Comparison of ENCODE assay signal across 1 cellular context in the genomic region with DNA sequence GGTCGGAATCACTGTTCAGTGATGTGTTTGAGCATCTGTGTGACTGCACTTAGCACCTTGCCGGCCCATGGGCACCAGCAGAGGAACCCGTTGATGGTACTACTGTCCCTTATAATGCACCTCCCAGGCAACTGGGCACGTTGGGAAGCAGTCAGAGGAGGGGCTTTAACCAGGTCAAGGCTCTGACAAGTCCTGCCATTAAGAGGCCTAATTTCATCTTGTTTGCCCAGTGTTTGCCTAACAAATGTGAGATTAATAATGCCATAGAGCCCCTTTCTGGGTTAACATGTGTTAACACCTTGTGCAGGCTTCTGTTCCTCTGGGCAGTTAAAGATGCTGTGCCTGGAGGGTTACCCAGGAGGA.
TF ChIP-seq lines count a peak whose summit lies in the region.

No MANE protein-coding gene starts in this region.

TF ChIP-seq in endothelial cell of umbilical vein, 7 proteins besides CTCF, POLR2A, EP300 and RAD21:
- TF ChIP-seq, protein P1, sequence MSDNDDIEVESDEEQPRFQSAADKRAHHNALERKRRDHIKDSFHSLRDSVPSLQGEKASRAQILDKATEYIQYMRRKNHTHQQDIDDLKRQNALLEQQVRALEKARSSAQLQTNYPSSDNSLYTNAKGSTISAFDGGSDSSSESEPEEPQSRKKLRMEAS (IDR thresholded peaks at IDR 0.05; ENCODE audit: insufficient read depth, insufficient read length): no peak
